ENCODE assay signal across 23 cellular contexts in the genomic region with DNA sequence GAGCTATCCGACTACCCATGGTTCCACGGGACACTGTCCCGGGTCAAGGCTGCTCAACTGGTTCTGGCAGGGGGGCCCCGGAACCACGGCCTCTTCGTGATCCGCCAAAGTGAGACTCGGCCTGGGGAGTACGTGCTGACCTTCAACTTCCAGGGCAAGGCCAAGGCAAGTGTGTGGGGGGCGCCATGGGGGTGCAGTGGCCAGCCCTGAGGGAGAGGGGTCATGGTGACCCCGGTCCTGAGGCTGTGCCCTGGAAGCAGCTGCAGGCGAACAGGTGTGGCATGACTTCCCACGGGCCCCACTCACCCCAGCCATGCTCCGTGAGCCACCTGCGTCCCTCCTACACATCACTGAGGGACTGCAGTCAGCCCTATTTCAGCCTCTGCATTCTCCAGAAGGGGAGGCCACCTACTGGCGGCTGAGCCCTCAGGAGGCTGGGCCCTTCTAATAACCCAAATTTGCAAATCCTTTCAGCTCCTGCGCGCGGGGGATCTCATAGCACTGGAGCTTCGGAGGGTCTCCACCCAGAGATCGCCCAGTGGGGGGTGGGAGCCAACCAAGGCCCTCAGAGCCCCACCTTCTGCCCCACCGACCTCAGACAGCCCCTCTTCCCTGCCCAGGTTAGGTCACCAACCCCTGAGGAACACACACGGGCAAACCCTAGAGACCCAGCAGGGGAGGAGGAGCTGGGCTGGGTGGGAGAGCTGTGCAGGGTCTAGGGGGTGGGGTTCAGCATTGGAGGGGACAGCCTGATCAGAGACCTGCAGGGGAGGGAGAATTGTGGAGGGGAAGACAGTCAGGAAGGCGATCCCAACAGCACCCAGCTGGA. TPM values are rescaled to one million over a fixed set of nuclear protein-coding genes. Genes with fewer than 3 reads are reported as not detected.
DNase-seq lines count a peak whose midpoint lies in the region; ATAC-seq, FAIRE-seq and TF ChIP-seq lines count a peak whose summit lies in the region.
"Had no signal": no experiment of that assay in that cellular context is flagged by ENCODE, and none has a peak within 500 bp of the region (broad histone marks: within the 10 kb centered on the region; RNA-seq: fewer than 3 reads in every experiment).

No MANE protein-coding gene starts in this region.

- TF ChIP-seq RAD21 in Ishikawa (IDR thresholded peaks at IDR 0.05; ENCODE audit: low read depth) (peak; percentile 14; the same call in 1 of the 2 replicates), K562 (CRISPR knock-in tag; conservative IDR thresholded peaks at IDR 0.05 in 1 of 2, IDR thresholded peaks at IDR 0.05 in 1 of 2) (peak in 1 of 2 experiments; percentile 44; a peak in 2 of 4 replicates)

- H3K4me1 ChIP-seq in K562 (replicated peaks in 1 of 2; ENCODE audit: control insufficient read depth in 2 of 2, insufficient read depth in 2 of 2, low read length in 2 of 2) (peaks cover 0 to 35% of the 10 kb centered on the region in 2 experiments; a peak in 3 of 5 replicates), spleen (peaks cover 0 to 28% (median 9%) of the 10 kb centered on the region in 6 donors)
- H3K4me1 ChIP-seq: HAP-1, parathyroid adenoma had no signal

- no peak for TF ChIP-seq POLR2A in K562 (conservative IDR thresholded peaks at IDR 0.05)
- TF ChIP-seq POLR2A in spleen (IDR thresholded peaks at IDR 0.05) = no peak

- peaks cover 0 to 4% of the 10 kb centered on the region in 2 donors for H3K27me3 Mint-ChIP-seq in T-cell

- H3K4me3 Mint-ChIP-seq in T-cell = no peak overlapping the region
- H3K4me3 Mint-ChIP-seq: activated CD8-positive, alpha-beta T cell treated with anti-CD3 and anti-CD28 coated beads, Interleukin-2, amount 10 ng/mL, durations not matched to agents 7 days and 5 days had no signal

- peak overlapping the region in 1 of 2 experiments; percentile 79; a peak in 2 of 4 replicates for H3K9ac ChIP-seq in K562 (ENCODE audit: insufficient read depth in 1 of 2, low read depth in 2 of 2, low read length in 2 of 2)
- H3K9ac ChIP-seq: parathyroid adenoma had no signal

- H3K36me3 Mint-ChIP-seq in T-cell = no peaks in the 10 kb centered on the region
- no peaks in the 10 kb centered on the region for H3K36me3 Mint-ChIP-seq in activated naive CD4-positive, alpha-beta T cell treated with anti-CD3 and anti-CD28 coated beads, Interleukin-2, amount 50 U/mL, for 72 hours

- H3K36me3 ChIP-seq in K562 (ENCODE audit: control insufficient read depth, insufficient read depth, low read length) = no peaks in the 10 kb centered on the region
- peaks cover 0 to 91% (median 17%) of the 10 kb centered on the region in 6 donors for H3K36me3 ChIP-seq in spleen
- no peaks in the 10 kb centered on the region for H3K36me3 ChIP-seq in MG63
- H3K36me3 ChIP-seq: HAP-1, left ventricle myocardium inferior had no signal

- in situ Hi-C loops in K562 (cut with MboI) = loop anchor here (25.0 kb wide), 1 partner anchor 345 kb away; the partner anchor contains the start of genes POLR2J2 and SPDYE2B

- peak; percentile 37 to 56 (median 44) for DNase-seq in K562 (ENCODE audit: extremely low read depth in 1 of 4, low spot score in 3 of 4)
- peak; percentile 75 for DNase-seq in spleen
- DNase-seq in T-cell = no peak
- DNase-seq in activated naive CD4-positive, alpha-beta T cell treated with anti-CD3 and anti-CD28 coated beads, Interleukin-2, amount 50 U/mL, for 72 hours (ENCODE audit: low spot score in 2 of 2) = no peak
- no peak for DNase-seq in MG63
- DNase-seq: activated CD8-positive, alpha-beta T cell treated with anti-CD3 and anti-CD28 coated beads, Interleukin-2, amount 10 ng/mL, durations not matched to agents 7 days and 5 days; C1 segment of cervical spinal cord; DMS79; foreskin fibroblast; left ventricle myocardium inferior; NCI-H2081 treated with DMSO at 0.1 percent for 48 hours; stimulated activated CD4-positive, alpha-beta T cell treated with anti-CD3 and anti-CD28 coated beads, Interleukin-4, amount 100 ng/mL, for 4 hours; T-helper 1 cell; thyroid gland had no signal

- WGBS in K562 (ENCODE audit: insufficient coverage, low coverage, missing lambda C conversion rate) = 3% methylated on average over 23 of the region's 24 CpGs
- 80 to 92% (median 86%) methylated on average over 20 to 24 of the region's 24 CpGs for WGBS in spleen, 5 donors

- no TSS peak for BruUV-seq in K562 (replicated peaks; lab: Mats Ljungman, UMichigan)

- intact Hi-C loops in K562 (cut with micrococcal nuclease) = no loop called here
- intact Hi-C loops in spleen (cut with DNase I; ENCODE audit: low total_unique reads) = no loop called here

- POLR2A ChIA-PET in K562 (lab: Yijun Ruan, JAX) = no interaction called here
- POLR2A ChIA-PET in T-cell (lab: Charles Lee) = no interaction called here

- H3K79me2 ChIP-seq in K562 (ENCODE audit: control insufficient read depth, insufficient read depth, low read length) = no peaks in the 10 kb centered on the region
- H3K79me2 ChIP-seq: parathyroid adenoma had no signal

- H3K27me3 ChIP-seq in K562 (ENCODE audit: control insufficient read depth in 2 of 2, insufficient read depth in 2 of 2, low read length in 2 of 2) (peaks cover 46 to 79% of the 10 kb centered on the region in 2 experiments), spleen (replicated peaks in 1 of 7) (peaks cover 0 to 16% (median 0%) of the 10 kb centered on the region in 7 donors), MG63 (no peaks in the 10 kb centered on the region)
- H3K27me3 ChIP-seq: thyroid gland had no signal

- H3K27ac ChIP-seq in K562 (ENCODE audit: extremely low read depth, low read depth, low read length) (no peak overlapping the region), spleen (peak overlapping the region in 1 of 8 donors; percentile 8)
- H3K27ac ChIP-seq: parathyroid adenoma, VCaP had no signal

- H3K9me1 ChIP-seq in K562 (ENCODE audit: control insufficient read depth, insufficient read depth, low read length) = no peaks in the 10 kb centered on the region

- no peaks in the 10 kb centered on the region for H3K9me3 Mint-ChIP-seq in T-cell
- no peaks in the 10 kb centered on the region for H3K9me3 Mint-ChIP-seq in activated naive CD4-positive, alpha-beta T cell treated with anti-CD3 and anti-CD28 coated beads, Interleukin-2, amount 50 U/mL, for 72 hours

- H3K27ac Mint-ChIP-seq in T-cell = no peak overlapping the region
- no peak overlapping the region for H3K27ac Mint-ChIP-seq in activated naive CD4-positive, alpha-beta T cell treated with anti-CD3 and anti-CD28 coated beads, Interleukin-2, amount 50 U/mL, for 72 hours
- H3K27ac Mint-ChIP-seq: activated CD8-positive, alpha-beta T cell treated with anti-CD3 and anti-CD28 coated beads, Interleukin-2, amount 10 ng/mL, durations not matched to agents 7 days and 5 days had no signal

- H3K4me3 ChIP-seq in K562 (no peak overlapping the region), spleen (no peak overlapping the region), MG63 (no peak overlapping the region)
- H3K4me3 ChIP-seq: HAP-1, left ventricle myocardium inferior, thyroid gland had no signal

- FAIRE-seq in K562 (lab: Jason Lieb, UNC) = no peak
- FAIRE-seq: GM12892 had no signal

- CTCF ChIA-PET in K562 (lab: Yijun Ruan, JAX; ENCODE audit: low intra/inter-chr PET ratio) = no interaction called here
- CTCF ChIA-PET in T-cell (lab: Charles Lee) = no interaction called here

- H2AFZ ChIP-seq in K562 (ENCODE audit: low read depth, low read length) = no peak overlapping the region
- H2AFZ ChIP-seq: parathyroid adenoma had no signal

- peaks cover 0 to 2% (median 0%) of the 10 kb centered on the region in 3 donors for H3K4me1 Mint-ChIP-seq in T-cell

- H3K9me3 ChIP-seq in K562 (replicated peaks; ENCODE audit: control insufficient read depth, insufficient read depth, low read depth, low read length) (no peaks in the 10 kb centered on the region), spleen (no peaks in the 10 kb centered on the region), MG63 (no peaks in the 10 kb centered on the region)
- H3K9me3 ChIP-seq: HAP-1, left ventricle myocardium inferior, thyroid gland had no signal

- ATAC-seq in K562 = peak; percentile 78
- no peak for ATAC-seq in T-cell (replicated peaks in 1 of 4)
- no peak for ATAC-seq in activated naive CD4-positive, alpha-beta T cell treated with anti-CD3 and anti-CD28 coated beads, Interleukin-2, amount 50 U/mL, for 72 hours
- ATAC-seq: activated CD8-positive, alpha-beta T cell treated with anti-CD3 and anti-CD28 coated beads, Interleukin-2, amount 10 ng/mL, durations not matched to agents 7 days and 5 days had no signal

- H4K20me1 ChIP-seq in K562 (replicated peaks; ENCODE audit: control insufficient read depth, insufficient read depth, low read length) = 0 out of 2 replicates have a peak, but pooled peaks cover 10% of the 10 kb centered on the region

- no peak overlapping the region for H3K4me2 ChIP-seq in K562 (ENCODE audit: insufficient read depth, low read length)

- TF ChIP-seq CTCF in GM12872 (IDR thresholded peaks at IDR 0.05; ENCODE audit: insufficient read depth, low read depth, low read length) (peak; percentile 23; the same call in 1 of the 3 replicates), K562 (IDR thresholded peaks at IDR 0.05 in 2 of 3, conservative IDR thresholded peaks at IDR 0.05 in 1 of 3; ENCODE audit: insufficient read depth in 2 of 3, low read depth in 1 of 3, low read length in 3 of 3) (peak; percentile 47 to 51 (median 49)), spleen (IDR thresholded peaks at IDR 0.05 in 8 of 11, conservative IDR thresholded peaks at IDR 0.05 in 3 of 11) (no peak)

- TF ChIP-seq EP300 in Ishikawa (IDR thresholded peaks at IDR 0.05; ENCODE audit: borderline replicate concordance) (no peak), K562 (IDR thresholded peaks at IDR 0.05; ENCODE audit: low read length) (no peak)

RNA-seq across cellular contexts. Expression of gene SH2B2, which starts 30.8 kb away (rescaled TPM):
- total RNA-seq in K562 (2011; cell fraction: chromatin; rRNA removed; ENCODE audit: low replicate concordance) = 0.72 TPM in 1 of 2 replicates, not detected in the other
- total RNA-seq in K562 (2011; cell fraction: nucleolus; rRNA removed) = 0.66 and 1.0 TPM in 2 replicates
- total RNA-seq in K562 (2011; cell fraction: nucleoplasm; rRNA removed) = 0.22 and 0.31 TPM in 2 replicates
- total RNA-seq in K562 (2014; rRNA removed) = 0.68 TPM in 1 of 2 replicates, not detected in the other
- not detected in 2 replicates for total RNA-seq in K562 (2014; rRNA removed; fragmentation: Illumina TruSeq; extraction: Trizol)
- total RNA-seq in K562 (2015; rRNA removed; fragmentation: Illumina TruSeq; extraction: Trizol) = 0.08 TPM in 1 of 2 replicates, not detected in the other
- total RNA-seq in K562 (2021) = 0.34 and 0.89 TPM in 2 replicates
- polyA plus RNA-seq in K562 (2011; rRNA removed) = 0.03 and 0.07 TPM in 2 replicates
- 0.13 and 0.64 TPM in 2 replicates for polyA plus RNA-seq in K562 (2011; cell fraction: cytosol; rRNA removed)
- 0.14 and 0.36 TPM in 2 replicates for polyA plus RNA-seq in K562 (2011; cell fraction: nucleus; rRNA removed)
- 0.14 and 0.46 TPM in 2 replicates for polyA plus RNA-seq in K562 (2012)
- 0.07 and 0.08 TPM in 2 replicates for polyA plus RNA-seq in K562 (2014; fragmentation: Illumina TruSeq; extraction: Trizol)
- polyA plus RNA-seq in K562 (2014; fragmentation: Nextera tagmentation; extraction: Ambion mirVana) = not detected
- 0.07 and 0.12 TPM in 2 replicates for polyA plus RNA-seq in K562 (2014; rRNA removed)
- polyA minus RNA-seq in K562 (2011; rRNA and poly(A)+ RNA removed) = 0.18 TPM in 1 of 2 replicates, not detected in the other
- polyA minus RNA-seq in K562 (2011; cell fraction: cytosol; rRNA and poly(A)+ RNA removed) = 0.38 TPM in 1 of 2 replicates, not detected in the other
- polyA minus RNA-seq in K562 (2011; cell fraction: nucleus; rRNA and poly(A)+ RNA removed) = 0.22 and 0.40 TPM in 2 replicates
- 10 to 100 TPM; 23.2 to 36.9 (median 29.4) TPM for total RNA-seq in spleen
- polyA plus RNA-seq in spleen = 10 to 100 TPM; 13.4 to 31.2 (median 15.5) TPM
- total RNA-seq in T-cell = 1 to 10 TPM in 4 of 5 donors, under 1 TPM in 1; 0.90 to 5.0 (median 2.5) TPM
- total RNA-seq in activated naive CD4-positive, alpha-beta T cell treated with anti-CD3 and anti-CD28 coated beads, Interleukin-2, amount 50 U/mL, for 72 hours = 1 to 10 TPM in 1 of 2 donors, under 1 TPM in 1; 0.84 to 6.3 TPM
- total RNA-seq in MG63 (2014; rRNA removed; shearing (Covaris generic); ENCODE audit: low replicate concordance) = 0.40 and 1.3 TPM in 2 replicates

RNA-seq across cellular contexts. Expression of gene SPDYE6, which starts 38.8 kb away (rescaled TPM):
- 0.23 and 0.65 TPM in 2 replicates for total RNA-seq in K562 (2011; cell fraction: chromatin; rRNA removed; ENCODE audit: low replicate concordance)
- not detected in 2 replicates for total RNA-seq in K562 (2011; cell fraction: nucleolus; rRNA removed)
- 0.38 TPM in 1 of 2 replicates, not detected in the other for total RNA-seq in K562 (2011; cell fraction: nucleoplasm; rRNA removed)
- not detected in 2 replicates for total RNA-seq in K562 (2014; rRNA removed)
- total RNA-seq in K562 (2014; rRNA removed; fragmentation: Illumina TruSeq; extraction: Trizol) = not detected in 2 replicates
- not detected in 2 replicates for total RNA-seq in K562 (2015; rRNA removed; fragmentation: Illumina TruSeq; extraction: Trizol)
- total RNA-seq in K562 (2021) = not detected in 2 replicates
- polyA plus RNA-seq in K562 (2011; rRNA removed) = not detected in 2 replicates
- not detected in 2 replicates for polyA plus RNA-seq in K562 (2011; cell fraction: cytosol; rRNA removed)
- polyA plus RNA-seq in K562 (2011; cell fraction: nucleus; rRNA removed) = not detected in 2 replicates
- 2.1 and 2.9 TPM in 2 replicates for polyA plus RNA-seq in K562 (2012)
- polyA plus RNA-seq in K562 (2014; fragmentation: Illumina TruSeq; extraction: Trizol) = not detected in 2 replicates
- polyA plus RNA-seq in K562 (2014; fragmentation: Nextera tagmentation; extraction: Ambion mirVana) = under 1 TPM; 0.24 to 0.35 TPM
- not detected in 2 replicates for polyA plus RNA-seq in K562 (2014; rRNA removed)
- polyA minus RNA-seq in K562 (2011; rRNA and poly(A)+ RNA removed) = not detected in 2 replicates
- polyA minus RNA-seq in K562 (2011; cell fraction: cytosol; rRNA and poly(A)+ RNA removed) = not detected in 2 replicates
- polyA minus RNA-seq in K562 (2011; cell fraction: nucleus; rRNA and poly(A)+ RNA removed) = not detected in 2 replicates
- total RNA-seq in spleen = not detected
- polyA plus RNA-seq in spleen = under 1 TPM in 1 of 3 donors, not detected in 2; 0.06 TPM
- total RNA-seq in T-cell = not detected
- total RNA-seq in activated naive CD4-positive, alpha-beta T cell treated with anti-CD3 and anti-CD28 coated beads, Interleukin-2, amount 50 U/mL, for 72 hours = not detected
- not detected in 2 replicates for total RNA-seq in MG63 (2014; rRNA removed; shearing (Covaris generic); ENCODE audit: low replicate concordance)
- total RNA-seq: activated CD8-positive, alpha-beta T cell treated with anti-CD3 and anti-CD28 coated beads, Interleukin-2, amount 10 ng/mL, durations not matched to agents 7 days and 5 days; cerebellum; HT-29; left ventricle myocardium inferior; MCF 10A; thyroid gland had no signal

Comparison
In these comparisons a context has a peak if more than half of its experiments do, and no peak if none do; other contexts are left out.
1. CTCF ChIP-seq: peak in GM12872 (single experiment) and K562 (3 of 3); none in spleen (0 of 11).
2. DNase-seq: peak in K562 (4 of 4) and spleen (single experiment); none in T-cell (0 of 34), activated naive CD4-positive, alpha-beta T cell treated with anti-CD3 and anti-CD28 coated beads, Interleukin-2, amount 50 U/mL, for 72 hours (0 of 2) and MG63 (single experiment).